Comparison of ENCODE assay signal across 8 cellular contexts in the genomic region with DNA sequence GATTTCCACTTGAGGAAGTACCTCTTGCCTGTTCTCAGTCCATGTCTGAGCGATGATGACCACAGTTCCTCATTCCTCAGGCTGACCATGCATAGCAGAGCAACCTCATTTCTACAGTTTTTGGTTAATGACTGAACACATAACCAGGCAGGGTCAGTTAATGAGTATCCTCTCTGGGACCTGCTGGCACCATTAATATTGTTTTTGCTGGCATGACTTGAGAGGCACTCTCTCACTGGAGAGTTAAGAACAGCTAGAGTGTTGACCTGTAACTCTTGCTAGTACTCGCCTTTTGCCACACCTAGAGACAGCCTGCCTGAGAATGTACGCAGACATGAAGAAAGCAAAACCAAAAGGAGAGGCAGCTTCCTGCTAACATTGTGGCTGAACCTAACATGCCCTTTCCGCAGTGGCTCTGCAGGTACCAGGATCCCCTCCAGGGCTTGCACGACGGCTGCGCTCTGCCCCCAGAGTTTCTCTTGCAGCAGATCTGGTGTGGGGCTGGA.
DNase-seq lines count a peak whose midpoint lies in the region; ATAC-seq lines count a peak whose summit lies in the region.

No MANE protein-coding gene starts in this region.

- peaks cover 9% of the 10 kb centered on the region for H3K36me3 Mint-ChIP-seq in memory B cell
- peaks cover 18% of the 10 kb centered on the region for H3K36me3 Mint-ChIP-seq in stimulated activated naive CD8-positive, alpha-beta T cell treated with anti-CD3 and anti-CD28 coated beads, Interleukin-15, Interleukin-2, amounts not matched to agents 100 ng/mL and 50 ng/mL, for 24 hours (ENCODE audit: low read depth)

- H3K27me3 Mint-ChIP-seq in memory B cell = no peaks in the 10 kb centered on the region
- no peaks in the 10 kb centered on the region for H3K27me3 Mint-ChIP-seq in stimulated activated naive CD8-positive, alpha-beta T cell treated with anti-CD3 and anti-CD28 coated beads, Interleukin-15, Interleukin-2, amounts not matched to agents 100 ng/mL and 50 ng/mL, for 24 hours

- H3K27ac Mint-ChIP-seq in memory B cell = peak overlapping the region; percentile 96
- H3K27ac Mint-ChIP-seq in stimulated activated naive CD8-positive, alpha-beta T cell treated with anti-CD3 and anti-CD28 coated beads, Interleukin-15, Interleukin-2, amounts not matched to agents 100 ng/mL and 50 ng/mL, for 24 hours = peak overlapping the region; percentile 90

- H3K4me1 Mint-ChIP-seq in memory B cell = peaks cover 13% of the 10 kb centered on the region
- H3K4me1 Mint-ChIP-seq in stimulated activated naive CD8-positive, alpha-beta T cell treated with anti-CD3 and anti-CD28 coated beads, Interleukin-15, Interleukin-2, amounts not matched to agents 100 ng/mL and 50 ng/mL, for 24 hours (ENCODE audit: low read depth) = peaks cover 33% of the 10 kb centered on the region

- no peaks in the 10 kb centered on the region for H3K9me3 Mint-ChIP-seq in memory B cell
- H3K9me3 Mint-ChIP-seq in stimulated activated naive CD8-positive, alpha-beta T cell treated with anti-CD3 and anti-CD28 coated beads, Interleukin-15, Interleukin-2, amounts not matched to agents 100 ng/mL and 50 ng/mL, for 24 hours = no peaks in the 10 kb centered on the region

- DNase-seq in OCI-M1 (lab: John Stamatoyannopoulos, UW) (peak; percentile 42), memory B cell (ENCODE audit: low spot score in 2 of 2) (peak; percentile 38 to 44), KG1 (lab: John Stamatoyannopoulos, UW) (no peak), NCI-H2029 treated with DMSO at 0.1 percent for 48 hours (lab: John Stamatoyannopoulos, UW) (no peak)
- peak; percentile 56 for DNase-seq in activated naive CD4-positive, alpha-beta T cell treated with Interleukin-2 at 50 U/mL for 16 hours

- H3K4me3 Mint-ChIP-seq in memory B cell = peak overlapping the region; percentile 83
- peak overlapping the region; percentile 77 for H3K4me3 Mint-ChIP-seq in stimulated activated naive CD8-positive, alpha-beta T cell treated with anti-CD3 and anti-CD28 coated beads, Interleukin-15, Interleukin-2, amounts not matched to agents 100 ng/mL and 50 ng/mL, for 24 hours

- ATAC-seq in GM18499 (IDR thresholded peaks at IDR 0.05; ENCODE audit: insufficient read depth, unreplicated experiment) = peak; percentile 64
- peak; percentile 83 for ATAC-seq in HG02678 (IDR thresholded peaks at IDR 0.05; ENCODE audit: unreplicated experiment)
- ATAC-seq in memory B cell (ENCODE audit: low read depth) = peak; percentile 95

Comparison
In these comparisons a context has a peak if more than half of its experiments do, and no peak if none do; other contexts are left out.
1. DNase-seq: peak in OCI-M1 (single experiment), activated naive CD4-positive, alpha-beta T cell treated with Interleukin-2 at 50 U/mL for 16 hours (single experiment) and memory B cell (2 of 2); none in KG1 (single experiment) and NCI-H2029 treated with DMSO at 0.1 percent for 48 hours (single experiment).
2. Peak in every context shown above with its lines, with median percentiles within 50 percentile points of each other: ATAC-seq.